17 cellular contexts compared by ENCODE assay signal in the genomic region with DNA sequence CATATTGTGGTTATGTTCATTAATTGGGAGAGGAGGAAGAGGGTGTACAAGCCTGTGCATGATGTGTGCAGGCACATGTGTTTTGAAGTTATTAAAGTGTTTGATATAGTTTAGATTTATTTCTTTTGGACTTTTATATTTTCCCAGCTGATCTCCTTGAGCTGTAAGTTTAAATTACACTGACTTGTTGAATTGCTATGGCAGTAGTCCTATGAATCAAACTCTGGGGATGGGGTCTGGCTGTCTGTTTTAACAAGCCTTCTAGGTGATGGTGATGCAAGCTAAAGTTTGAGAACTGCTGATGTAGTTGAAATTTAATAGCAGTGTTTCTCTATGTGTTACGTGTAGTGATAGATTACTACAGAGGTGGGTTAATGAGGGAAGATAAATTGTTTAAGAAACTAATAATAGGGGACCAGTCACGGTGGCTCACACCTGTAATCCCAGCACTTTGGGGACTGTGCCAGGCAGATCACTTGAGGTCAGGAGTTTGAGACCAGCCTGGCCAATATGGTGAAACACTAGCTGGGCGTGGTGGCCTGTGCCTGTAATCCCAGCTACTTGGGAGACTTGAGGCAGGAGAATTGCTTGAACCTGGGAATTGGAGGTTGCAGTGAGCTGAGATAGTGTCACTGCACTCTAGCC. TPM values are rescaled to one million over a fixed set of nuclear protein-coding genes. Genes with fewer than 3 reads are reported as not detected.
DNase-seq lines count a peak whose midpoint lies in the region; ATAC-seq and TF ChIP-seq lines count a peak whose summit lies in the region.
"Had no signal": no experiment of that assay in that cellular context is flagged by ENCODE, and none has a peak within 500 bp of the region (broad histone marks: within the 10 kb centered on the region; RNA-seq: fewer than 3 reads in every experiment).

No MANE protein-coding gene starts in this region.

- H3K9me3 Mint-ChIP-seq in activated naive CD4-positive, alpha-beta T cell treated with anti-CD3 and anti-CD28 coated beads, Interleukin-2, amount 50 U/mL, for 24 hours = no peaks in the 10 kb centered on the region
- H3K9me3 Mint-ChIP-seq in effector memory CD8-positive, alpha-beta T cell = no peaks in the 10 kb centered on the region
- H3K9me3 Mint-ChIP-seq: activated T-helper 2 cell treated with anti-CD3 and anti-CD28 coated beads, Interferon-gamma antibody, Interleukin-2, Interleukin-4, amounts not matched to agents 10 μg/mL and 5 μg/mL and 100 μg/mL, durations not matched to agents 14 hours and 24 hours and 36 hours had no signal

- H3K4me2 ChIP-seq in Loucy (ENCODE audit: low read depth, low read length, poor library complexity, severe bottlenecking) (peak overlapping the region; percentile 37), smooth muscle cell (peak overlapping the region; percentile 6)

- H3F3A ChIP-seq in Loucy (ENCODE audit: low read depth) (no peaks in the 10 kb centered on the region), smooth muscle cell (ENCODE audit: low read depth) (peaks cover under 1% of the 10 kb centered on the region)

- H3K36me3 ChIP-seq in Loucy (ENCODE audit: insufficient read depth, low read length) = 0 out of 2 replicates have a peak, but pooled peaks cover 4% of the 10 kb centered on the region
- H3K36me3 ChIP-seq in smooth muscle cell (ENCODE audit: low read depth) = no peaks in the 10 kb centered on the region

- H3K27me3 ChIP-seq in Loucy (ENCODE audit: insufficient read depth, low read length, poor library complexity, severe bottlenecking) = no peaks in the 10 kb centered on the region
- H3K27me3 ChIP-seq in smooth muscle cell (ENCODE audit: low read depth) = no peaks in the 10 kb centered on the region
- H3K27me3 ChIP-seq: ascending aorta, MG63 had no signal

- H3K4me3 Mint-ChIP-seq in activated naive CD4-positive, alpha-beta T cell treated with anti-CD3 and anti-CD28 coated beads, Interleukin-2, amount 50 U/mL, for 24 hours = peak overlapping the region; percentile 69
- peak overlapping the region; percentile 24 to 35 for H3K4me3 Mint-ChIP-seq in effector memory CD8-positive, alpha-beta T cell

- peaks cover 49% of the 10 kb centered on the region for H3K4me1 ChIP-seq in Loucy (ENCODE audit: insufficient read depth, low read length, poor library complexity, severe bottlenecking)
- H3K4me1 ChIP-seq in smooth muscle cell (ENCODE audit: low read depth) = peaks cover 13% of the 10 kb centered on the region

- H3K9me2 ChIP-seq in Loucy (replicated peaks; ENCODE audit: low read depth, low read length) = no peaks in the 10 kb centered on the region

- no peak for DNase-seq in activated naive CD4-positive, alpha-beta T cell treated with Interleukin-2 at 50 U/mL for 16 hours
- DNase-seq in effector memory CD8-positive, alpha-beta T cell = no peak
- DNase-seq in smooth muscle cell (lab: John Stamatoyannopoulos, UW; ENCODE audit: unreplicated experiment) = no peak
- no peak for DNase-seq in inferior parietal cortex (ENCODE audit: extremely low spot score)
- DNase-seq in stimulated activated CD4-positive, alpha-beta T cell treated with anti-CD3 and anti-CD28 coated beads, Interleukin-4, amount 100 ng/mL, for 24 hours = no peak
- DNase-seq in stimulated activated CD4-positive, alpha-beta T cell treated with anti-CD3 and anti-CD28 coated beads, Interleukin-4, amount 100 ng/mL, for 4 hours = no peak
- DNase-seq: activated CD4-positive, alpha-beta T cell treated with anti-CD3 and anti-CD28 coated beads, Interleukin-2, amount 50 U/mL, for 48 hours; hypothalamus; kidney; MG63; NCI-H345; Right ventricle myocardium superior; stimulated activated naive CD4-positive, alpha-beta T cell had no signal

- H3K9me3 ChIP-seq in Loucy (ENCODE audit: insufficient read depth, low read depth, low read length) (no peaks in the 10 kb centered on the region), smooth muscle cell (replicated peaks; ENCODE audit: low read depth) (no peaks in the 10 kb centered on the region)
- H3K9me3 ChIP-seq: ascending aorta, MG63 had no signal

- ATAC-seq in effector memory CD8-positive, alpha-beta T cell (replicated peaks) = no peak

- peak overlapping the region; percentile 1 for H3K9ac ChIP-seq in Loucy (ENCODE audit: low read depth, low read length, poor library complexity, severe bottlenecking)
- H3K9ac ChIP-seq in smooth muscle cell (ENCODE audit: low read depth) = no peak overlapping the region

- H3K4me3 ChIP-seq in Loucy (ENCODE audit: low read length, poor library complexity, severe bottlenecking) (peak overlapping the region; percentile 34), smooth muscle cell (no peak overlapping the region)
- H3K4me3 ChIP-seq: ascending aorta, MG63 had no signal

- peak overlapping the region; percentile 88 for H3K27ac Mint-ChIP-seq in activated naive CD4-positive, alpha-beta T cell treated with anti-CD3 and anti-CD28 coated beads, Interleukin-2, amount 50 U/mL, for 24 hours
- H3K27ac Mint-ChIP-seq in effector memory CD8-positive, alpha-beta T cell = peak overlapping the region; percentile 2 to 79
- H3K27ac Mint-ChIP-seq: activated T-helper 2 cell treated with anti-CD3 and anti-CD28 coated beads, Interferon-gamma antibody, Interleukin-2, Interleukin-4, amounts not matched to agents 10 μg/mL and 5 μg/mL and 100 μg/mL, durations not matched to agents 14 hours and 24 hours and 36 hours had no signal

- peaks cover 100% of the 10 kb centered on the region for H3K79me2 ChIP-seq in Loucy (ENCODE audit: insufficient read depth, low read length)
- H3K79me2 ChIP-seq in smooth muscle cell (ENCODE audit: low read depth) = peaks cover 100% of the 10 kb centered on the region

- no peaks in the 10 kb centered on the region for H3K27me3 Mint-ChIP-seq in activated naive CD4-positive, alpha-beta T cell treated with anti-CD3 and anti-CD28 coated beads, Interleukin-2, amount 50 U/mL, for 24 hours
- H3K27me3 Mint-ChIP-seq in effector memory CD8-positive, alpha-beta T cell = no peaks in the 10 kb centered on the region

- H3K4me1 Mint-ChIP-seq in activated naive CD4-positive, alpha-beta T cell treated with anti-CD3 and anti-CD28 coated beads, Interleukin-2, amount 50 U/mL, for 24 hours = peaks cover 79% of the 10 kb centered on the region
- peaks cover 49 to 68% of the 10 kb centered on the region in 2 donors for H3K4me1 Mint-ChIP-seq in effector memory CD8-positive, alpha-beta T cell (ENCODE audit: low read depth in 2 of 2)

- WGBS in smooth muscle cell (ENCODE audit: low lambda C conversion rate) = 93% methylated on average over 3 of the region's 3 CpGs

- H3K27ac ChIP-seq in smooth muscle cell (ENCODE audit: low read depth) = no peak overlapping the region
- H3K27ac ChIP-seq: ascending aorta had no signal

- H2AFZ ChIP-seq in Loucy (ENCODE audit: low read length) (no peak overlapping the region), smooth muscle cell (ENCODE audit: low read depth) (no peak overlapping the region)

- TF ChIP-seq CTCF in Loucy (conservative IDR thresholded peaks at IDR 0.05; ENCODE audit: low read length) (no peak), smooth muscle cell (IDR thresholded peaks at IDR 0.05; ENCODE audit: borderline replicate concordance, insufficient read depth, poor library complexity, severe bottlenecking) (no peak)

- peaks cover 18% of the 10 kb centered on the region for H3K36me3 Mint-ChIP-seq in activated naive CD4-positive, alpha-beta T cell treated with anti-CD3 and anti-CD28 coated beads, Interleukin-2, amount 50 U/mL, for 24 hours
- H3K36me3 Mint-ChIP-seq in effector memory CD8-positive, alpha-beta T cell (ENCODE audit: insufficient read depth) = peaks cover 69% of the 10 kb centered on the region

- H4K20me1 ChIP-seq in Loucy (ENCODE audit: insufficient read depth, low read length, poor library complexity, severe bottlenecking) (peaks cover 90% of the 10 kb centered on the region), smooth muscle cell (ENCODE audit: low read depth) (peaks cover 100% of the 10 kb centered on the region)

RNA-seq across cellular contexts. Expression of gene ARIH1, which starts 7.0 kb away (rescaled TPM):
- total RNA-seq in smooth muscle cell = 54.3 and 70.5 TPM in 2 replicates
- polyA plus RNA-seq in smooth muscle cell = 78.1 and 96.3 TPM in 2 replicates
